In genomic region chr17:49494937-49495841, GRCh38 we compare ENCODE assay signal across 8 cellular contexts. TPM values are rescaled to one million over a fixed set of nuclear protein-coding genes. Genes with fewer than 3 reads are reported as not detected.
DNase-seq lines count a peak whose midpoint lies in the region; ATAC-seq, FAIRE-seq and TF ChIP-seq lines count a peak whose summit lies in the region.

A gene with protein sequence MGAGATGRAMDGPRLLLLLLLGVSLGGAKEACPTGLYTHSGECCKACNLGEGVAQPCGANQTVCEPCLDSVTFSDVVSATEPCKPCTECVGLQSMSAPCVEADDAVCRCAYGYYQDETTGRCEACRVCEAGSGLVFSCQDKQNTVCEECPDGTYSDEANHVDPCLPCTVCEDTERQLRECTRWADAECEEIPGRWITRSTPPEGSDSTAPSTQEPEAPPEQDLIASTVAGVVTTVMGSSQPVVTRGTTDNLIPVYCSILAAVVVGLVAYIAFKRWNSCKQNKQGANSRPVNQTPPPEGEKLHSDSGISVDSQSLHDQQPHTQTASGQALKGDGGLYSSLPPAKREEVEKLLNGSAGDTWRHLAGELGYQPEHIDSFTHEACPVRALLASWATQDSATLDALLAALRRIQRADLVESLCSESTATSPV (plus strand): TSS chr17:49495293. CDS start chr17:49495418, 125 bp downstream.

- peak within 1 kb of the TSS; percentile 2 for H3K27ac Mint-ChIP-seq in chondrocyte (ENCODE audit: unreplicated experiment)

- WGBS in HepG2 (ENCODE audit: low lambda C conversion rate): 23% methylated on average over 47 of the region's 81 CpGs

- no peaks in the 10 kb centered on the region for H3K9me3 Mint-ChIP-seq in chondrocyte (ENCODE audit: low read depth)

- H4K20me1 ChIP-seq in HepG2 (ENCODE audit: insufficient read depth, low read length): no peaks in the 10 kb centered on the region; the same call in 1 of the 2 replicates

- TF ChIP-seq EP300 in HepG2 (IDR thresholded peaks at IDR 0.05; ENCODE audit: low read depth in 2 of 2, low read length in 2 of 2): no peak
- TF ChIP-seq EP300 in HepG2 (CRISPR knock-in tag; IDR thresholded peaks at IDR 0.05; ENCODE audit: borderline replicate concordance): no peak

- peaks cover 38% of the 10 kb centered on the region for H3K27me3 Mint-ChIP-seq in chondrocyte (ENCODE audit: low read depth)

- no peak for FAIRE-seq in HepG2 (lab: Jason Lieb, UNC)

- CTCF ChIA-PET in HepG2 (lab: Yijun Ruan, JAX; ENCODE audit: low intra/inter-chr PET ratio, low total read pairs): interaction anchor here (0.8 to 3.3 kb wide), 3 partner anchors 62 to 87 kb away, joined by 3 to 23 read pairs (median 3); no protein-coding TSS in a partner anchor

- no peak within 1 kb of the TSS for H3K9ac ChIP-seq in HepG2 (ENCODE audit: insufficient read depth, low read depth, low read length)

- DNase-seq in NOMO-1 (lab: John Stamatoyannopoulos, UW; ENCODE audit: unreplicated experiment in 2 of 2): peak; percentile 39 to 52
- no peak for DNase-seq in NOMO-1 treated with dmso at 0.1 percent for 144 hours (lab: John Stamatoyannopoulos, UW; ENCODE audit: unreplicated experiment)
- DNase-seq in MV-4-11 (lab: John Stamatoyannopoulos, UW): peak; percentile 56
- DNase-seq in WERI-Rb-1: peak; percentile 65
- DNase-seq in chondrocyte (ENCODE audit: low spot score): no peak
- DNase-seq in HepG2 (ENCODE audit: low spot score): no peak
- DNase-seq in stimulated activated CD4-positive, alpha-beta T cell treated with anti-CD3 and anti-CD28 coated beads, Interleukin-4, amount 100 ng/mL, for 4 hours: peak; percentile 46 to 52

- peak within 1 kb of the TSS; percentile 61 for H3K4me3 Mint-ChIP-seq in chondrocyte (ENCODE audit: unreplicated experiment)

- H2AFZ ChIP-seq in HepG2 (ENCODE audit: low read length): no peak within 1 kb of the TSS

- ATAC-seq in HepG2 (peak; percentile 63), GM19463 (IDR thresholded peaks at IDR 0.05; ENCODE audit: unreplicated experiment) (no peak)

- H3K27ac ChIP-seq in WERI-Rb-1: no peak within 1 kb of the TSS
- H3K27ac ChIP-seq in HepG2 (ENCODE audit: extremely low read length, insufficient read depth, low read length): no peak within 1 kb of the TSS

- no peaks in the 10 kb centered on the region for H3K36me3 Mint-ChIP-seq in chondrocyte (ENCODE audit: low read depth)

- H3K4me3 ChIP-seq in WERI-Rb-1 (ENCODE audit: low read depth, low read length): peak within 1 kb of the TSS; percentile 64
- peak within 1 kb of the TSS in 2 of 3 experiments; percentile 27 to 70; a peak in 2 of 6 replicates for H3K4me3 ChIP-seq in HepG2 (replicated peaks in 1 of 3; ENCODE audit: insufficient read depth in 1 of 3, low read depth in 2 of 3, low read length in 3 of 3)

- peaks cover 25% of the 10 kb centered on the region for H3K4me1 ChIP-seq in HepG2 (ENCODE audit: insufficient read depth, low read length)

- H3K27me3 ChIP-seq in WERI-Rb-1 (ENCODE audit: insufficient read depth, low read depth, severe bottlenecking) (peaks cover 21% of the 10 kb centered on the region), HepG2 (ENCODE audit: control insufficient read depth in 1 of 2, insufficient read depth in 2 of 2, low read length in 2 of 2) (peaks cover 20 to 83% of the 10 kb centered on the region in 2 experiments)

- peak; percentile 54 for TF ChIP-seq CTCF in WERI-Rb-1 (IDR thresholded peaks at IDR 0.05; ENCODE audit: low read depth, low read length)
- peak; percentile 49 for TF ChIP-seq CTCF in chondrocyte (IDR thresholded peaks at IDR 0.05)
- TF ChIP-seq CTCF in HepG2 (CRISPR knock-in tag; IDR thresholded peaks at IDR 0.05): peak; percentile 53

- H3K36me3 ChIP-seq in WERI-Rb-1 (no peaks in the 10 kb centered on the region), HepG2 (replicated peaks in 1 of 2; ENCODE audit: control insufficient read depth in 1 of 2, insufficient read depth in 2 of 2, low read length in 2 of 2) (no peaks in the 10 kb centered on the region)

- intact Hi-C loops in HepG2 (cut with micrococcal nuclease; ENCODE audit: unreplicated experiment): loop anchor here (5.0 to 10.0 kb wide), 2 partner anchors 90 to 1512 kb away; no protein-coding TSS in a partner anchor

- peaks cover 2% of the 10 kb centered on the region for H3K9me3 ChIP-seq in WERI-Rb-1 (ENCODE audit: severe bottlenecking)
- no peaks in the 10 kb centered on the region for H3K9me3 ChIP-seq in HepG2 (ENCODE audit: low read length)

- no peak for TF ChIP-seq POLR2A in HepG2 (IDR thresholded peaks at IDR 0.05; ENCODE audit: insufficient read depth in 1 of 2, low read depth in 2 of 2, low read length in 2 of 2)

- peaks cover 19% of the 10 kb centered on the region for H3K4me1 Mint-ChIP-seq in chondrocyte (ENCODE audit: low read depth)

- peak; percentile 20; the same call in 1 of the 2 replicates for TF ChIP-seq RAD21 in HepG2 (CRISPR knock-in tag; IDR thresholded peaks at IDR 0.05)

- H3K4me2 ChIP-seq in HepG2 (ENCODE audit: low read depth, low read length): peak within 1 kb of the TSS; percentile 74

- BruUV-seq in HepG2 (replicated peaks; lab: Mats Ljungman, UMichigan): no TSS peak

- no peaks in the 10 kb centered on the region for H3K79me2 ChIP-seq in HepG2 (ENCODE audit: insufficient read depth, low read length)

- in situ Hi-C loops in HepG2 (cut with HindIII; ENCODE audit: extremely low pct_ligation_motif_present, low pct_unique_long_range_greater_than_20kb): loop anchor here (5.0 kb wide), 2 partner anchors 57 to 58 kb away; no protein-coding TSS in a partner anchor

- POLR2A ChIA-PET in HepG2 (lab: Yijun Ruan, JAX): no interaction called here

TF ChIP-seq in HepG2, 621 proteins besides CTCF, POLR2A, EP300 and RAD21 (continues in another document):
- TF ChIP-seq XRCC5 (optimal IDR thresholded peaks at IDR 0.05; ENCODE audit: low read length) (peak; percentile 69), ZNF292 (CRISPR knock-in tag; IDR thresholded peaks at IDR 0.05; ENCODE audit: borderline replicate concordance, low read depth) (no peak), HINFP (CRISPR knock-in tag; IDR thresholded peaks at IDR 0.05; ENCODE audit: low read depth) (peak; percentile 88), ZNF329 (CRISPR knock-in tag; IDR thresholded peaks at IDR 0.05; ENCODE audit: low read depth) (0 out of 2 replicates have a peak, but pooled peaks have one; percentile 68), SAP130 (CRISPR knock-in tag; IDR thresholded peaks at IDR 0.05; ENCODE audit: low read depth) (0 out of 2 replicates have a peak, but pooled peaks have one; percentile 15)
- TF ChIP-seq, protein P1, sequence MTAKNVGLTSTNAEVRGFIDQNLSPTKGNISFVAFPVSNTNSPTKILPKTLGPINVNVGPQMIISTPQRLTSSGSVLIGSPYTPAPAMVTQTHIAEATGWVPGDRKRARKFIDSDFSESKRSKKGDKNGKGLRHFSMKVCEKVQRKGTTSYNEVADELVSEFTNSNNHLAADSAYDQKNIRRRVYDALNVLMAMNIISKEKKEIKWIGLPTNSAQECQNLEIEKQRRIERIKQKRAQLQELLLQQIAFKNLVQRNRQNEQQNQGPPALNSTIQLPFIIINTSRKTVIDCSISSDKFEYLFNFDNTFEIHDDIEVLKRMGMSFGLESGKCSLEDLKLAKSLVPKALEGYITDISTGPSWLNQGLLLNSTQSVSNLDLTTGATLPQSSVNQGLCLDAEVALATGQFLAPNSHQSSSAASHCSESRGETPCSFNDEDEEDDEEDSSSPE (CRISPR knock-in tag; IDR thresholded peaks at IDR 0.05): no peak

RNA-seq across cellular contexts. Expression of the gene that starts here (rescaled TPM):
- 1.7 to 4.4 TPM (median 1.8 TPM) in 3 replicates for total RNA-seq in chondrocyte
- 0.41 and 1.1 TPM in 2 replicates for total RNA-seq in HepG2 (2016; rRNA removed; fragmentation: Illumina TruSeq; extraction: Trizol)
- total RNA-seq in HepG2 (2016; cell fraction: cytosol; rRNA removed; fragmentation: Illumina TruSeq; extraction: Trizol; ENCODE audit: low read depth): 0.10 TPM in 1 of 2 replicates, not detected in the other
- total RNA-seq in HepG2 (2016; cell fraction: insoluble cytoplasmic fraction; rRNA removed; fragmentation: Illumina TruSeq; extraction: Trizol): 0.30 and 1.4 TPM in 2 replicates
- total RNA-seq in HepG2 (2016; cell fraction: membrane; rRNA removed; fragmentation: Illumina TruSeq; extraction: Trizol): 0.21 and 0.40 TPM in 2 replicates
- total RNA-seq in HepG2 (2016; cell fraction: nucleus; rRNA removed; fragmentation: Illumina TruSeq; extraction: Trizol): 1.3 and 1.6 TPM in 2 replicates
- 1.8 and 2.7 TPM in 2 replicates for polyA plus RNA-seq in HepG2 (2011; rRNA removed)
- polyA plus RNA-seq in HepG2 (2011; cell fraction: cytosol; rRNA removed): 1.9 and 2.8 TPM in 2 replicates
- polyA plus RNA-seq in HepG2 (2011; cell fraction: nucleus; rRNA removed): 1.5 and 2.5 TPM in 2 replicates
- 0.27 and 1.0 TPM in 2 replicates for polyA plus RNA-seq in HepG2 (2012)
- polyA plus RNA-seq in HepG2 (2016; cell fraction: cytosol; fragmentation: Illumina TruSeq; extraction: Trizol; ENCODE audit: low read depth): 0.11 and 0.15 TPM in 2 replicates
- 0.46 and 0.72 TPM in 2 replicates for polyA plus RNA-seq in HepG2 (2016; cell fraction: insoluble cytoplasmic fraction; fragmentation: Illumina TruSeq; extraction: Trizol; ENCODE audit: low read depth)
- 0.15 and 0.29 TPM in 2 replicates for polyA plus RNA-seq in HepG2 (2016; cell fraction: membrane; fragmentation: Illumina TruSeq; extraction: Trizol; ENCODE audit: low read depth)
- polyA plus RNA-seq in HepG2 (2016; cell fraction: nucleus; fragmentation: Illumina TruSeq; extraction: Trizol; ENCODE audit: insufficient read depth, low read depth): 4.1 and 4.2 TPM in 2 replicates
- polyA minus RNA-seq in HepG2 (2011; rRNA and poly(A)+ RNA removed; ENCODE audit: low replicate concordance): 0.07 and 4.0 TPM in 2 replicates
- 1.2 and 1.3 TPM in 2 replicates for polyA minus RNA-seq in HepG2 (2011; cell fraction: cytosol; rRNA and poly(A)+ RNA removed)
- polyA minus RNA-seq in HepG2 (2011; cell fraction: nucleus; rRNA and poly(A)+ RNA removed): 0.39 and 0.62 TPM in 2 replicates

Comparison
In these comparisons a context has a peak if more than half of its experiments do, and no peak if none do; other contexts are left out.
1. DNase-seq: peak in NOMO-1 (2 of 2), MV-4-11 (single experiment), WERI-Rb-1 (single experiment) and stimulated activated CD4-positive, alpha-beta T cell treated with anti-CD3 and anti-CD28 coated beads, Interleukin-4, amount 100 ng/mL, for 4 hours (2 of 2); none in NOMO-1 treated with dmso at 0.1 percent for 144 hours (single experiment), chondrocyte (single experiment) and HepG2 (single experiment).
2. Peak in every context shown above with its lines, with median percentiles within 50 percentile points of each other: CTCF ChIP-seq.